12 cellular contexts compared by ENCODE assay signal in the genomic region with DNA sequence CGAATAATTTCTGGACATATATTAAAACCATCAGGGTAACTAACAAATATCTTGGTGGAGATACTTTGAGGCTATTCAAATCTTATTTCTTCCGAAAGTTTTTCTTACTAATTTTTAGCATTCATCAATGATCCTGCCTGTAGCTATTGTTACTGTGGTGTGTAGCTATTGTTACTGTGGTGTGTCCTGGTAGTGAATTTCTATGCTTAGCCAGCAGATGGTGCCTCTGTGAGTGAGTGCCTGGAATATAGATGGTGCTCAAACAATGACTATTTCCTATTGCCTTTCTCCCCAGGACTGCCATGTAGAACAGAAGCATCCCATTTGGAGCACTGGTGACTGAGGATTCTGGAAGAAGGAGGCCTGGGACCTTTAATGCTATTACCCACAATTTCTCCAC.
DNase-seq lines count a peak whose midpoint lies in the region; ATAC-seq, FAIRE-seq and TF ChIP-seq lines count a peak whose summit lies in the region.
"Had no signal": no experiment of that assay in that cellular context is flagged by ENCODE, and none has a peak within 500 bp of the region (broad histone marks: within the 10 kb centered on the region; RNA-seq: fewer than 3 reads in every experiment).

No MANE protein-coding gene starts in this region.

- DNase-seq in A549 (ENCODE audit: low read depth in 1 of 2, low spot score in 1 of 2) (peak in 1 of 2 experiments; percentile 7), NCI-H1092 (lab: John Stamatoyannopoulos, UW) (peak; percentile 20), choroid plexus epithelial cell (ENCODE audit: low read depth) (peak; percentile 20), NCI-H2227 (lab: John Stamatoyannopoulos, UW; ENCODE audit: unreplicated experiment) (no peak), Peyer's patch (no peak), sigmoid colon (no peak)
- DNase-seq: KG1, pancreas had no signal

- no peak for TF ChIP-seq EP300 in A549 (IDR thresholded peaks at IDR 0.05)
- TF ChIP-seq EP300 in sigmoid colon (IDR thresholded peaks at IDR 0.05), result no peak

- intact Hi-C loops in sigmoid colon (cut with DNase I), result no loop called here

- H3K27me3 ChIP-seq in Peyer's patch (no peaks in the 10 kb centered on the region), sigmoid colon (no peaks in the 10 kb centered on the region)
- H3K27me3 ChIP-seq: pancreas had no signal

- H3K4me1 ChIP-seq in A549, result no peaks in the 10 kb centered on the region
- no peaks in the 10 kb centered on the region for H3K4me1 ChIP-seq in Peyer's patch
- peaks cover 0 to 4% (median 0%) of the 10 kb centered on the region in 4 donors for H3K4me1 ChIP-seq in sigmoid colon
- H3K4me1 ChIP-seq: pancreas had no signal

- H3K4me3 ChIP-seq in A549 (no peak overlapping the region), choroid plexus epithelial cell (ENCODE audit: low read depth, low read length) (no peak overlapping the region), Peyer's patch (no peak overlapping the region), sigmoid colon (no peak overlapping the region)
- H3K4me3 ChIP-seq: pancreas had no signal

- POLR2A ChIA-PET in A549 (lab: Yijun Ruan, JAX), result no interaction called here

- ATAC-seq in A549 (peak; percentile 76 to 81), GM21381 (IDR thresholded peaks at IDR 0.05; ENCODE audit: unreplicated experiment) (no peak)
- ATAC-seq: esophagus mucosa; pancreas; stimulated activated effector memory CD8-positive, alpha-beta T cell treated with anti-CD3 and anti-CD28 coated beads, Interleukin-12 subunit alpha, Interleukin-12 subunit beta, amount 100 ng/mL, for 72 hours had no signal

- H3K27ac ChIP-seq in A549, result no peak overlapping the region
- H3K27ac ChIP-seq in Peyer's patch, result no peak overlapping the region
- H3K27ac ChIP-seq in sigmoid colon, result no peak overlapping the region
- H3K27ac ChIP-seq: pancreas had no signal

- H3K9me3 ChIP-seq in A549 (peaks cover 3% of the 10 kb centered on the region; the same call in 2 of the 3 replicates), Peyer's patch (no peaks in the 10 kb centered on the region), sigmoid colon (no peaks in the 10 kb centered on the region)
- H3K9me3 ChIP-seq: pancreas had no signal

- TF ChIP-seq CTCF in A549 (IDR thresholded peaks at IDR 0.05), result no peak
- TF ChIP-seq CTCF in GM12872 (IDR thresholded peaks at IDR 0.05; ENCODE audit: insufficient read depth, low read depth, low read length), result peak; percentile 12; the same call in 1 of the 3 replicates
- peak; percentile 36 for TF ChIP-seq CTCF in choroid plexus epithelial cell (conservative IDR thresholded peaks at IDR 0.05; ENCODE audit: low read depth, low read length)
- TF ChIP-seq CTCF in Peyer's patch (IDR thresholded peaks at IDR 0.05), result no peak
- no peak for TF ChIP-seq CTCF in sigmoid colon (IDR thresholded peaks at IDR 0.05)

- TF ChIP-seq RAD21 in A549 (conservative IDR thresholded peaks at IDR 0.05 in 1 of 2, IDR thresholded peaks at IDR 0.05 in 1 of 2), result no peak

- H3K36me3 ChIP-seq in Peyer's patch (no peaks in the 10 kb centered on the region), sigmoid colon (no peaks in the 10 kb centered on the region)
- H3K36me3 ChIP-seq: pancreas had no signal

- TF ChIP-seq POLR2A in A549 (IDR thresholded peaks at IDR 0.05; ENCODE audit: low read length) (no peak), Peyer's patch (IDR thresholded peaks at IDR 0.05) (no peak), sigmoid colon (IDR thresholded peaks at IDR 0.05) (no peak)

- FAIRE-seq in A549 (lab: Jason Lieb, UNC), result no peak
- FAIRE-seq: pancreas had no signal

- no peak overlapping the region for H3K4me2 ChIP-seq in A549

- CTCF ChIA-PET in A549 (lab: Yijun Ruan, JAX), result interaction anchor here (1.8 kb wide), 1 partner anchor 9 kb away, joined by 6 read pairs; no protein-coding TSS in a partner anchor

- 50% methylated on average over 2 of the region's 2 CpGs for whole genome bisulfite sequencing in A549 (ENCODE audit: missing lambda C conversion rate)
- 91 to 96% methylated on average over 2 of the region's 2 CpGs for WGBS in sigmoid colon, 2 donors

TF ChIP-seq in A549, 52 proteins besides CTCF, POLR2A, EP300 and RAD21:
- TF ChIP-seq RCOR1 (IDR thresholded peaks at IDR 0.05; ENCODE audit: low read depth, low read length) (no peak), ZSCAN20 (CRISPR knock-in tag; IDR thresholded peaks at IDR 0.05) (no peak), BHLHE40 (IDR thresholded peaks at IDR 0.05; ENCODE audit: low read depth, low read length) (no peak), SREBF2 (IDR thresholded peaks at IDR 0.05) (no peak), HMGXB4 (CRISPR knock-in tag; IDR thresholded peaks at IDR 0.05; ENCODE audit: borderline replicate concordance) (no peak)

Comparison
In these comparisons a context has a peak if more than half of its experiments do, and no peak if none do; other contexts are left out.
1. DNase-seq: peak in NCI-H1092 (single experiment) and choroid plexus epithelial cell (single experiment); none in NCI-H2227 (single experiment), Peyer's patch (0 of 3) and sigmoid colon (single experiment).
2. CTCF ChIP-seq: peak in GM12872 (single experiment) and choroid plexus epithelial cell (single experiment); none in A549 (single experiment), Peyer's patch (0 of 6) and sigmoid colon (0 of 4).